1 cellular context compared by ENCODE assay signal in the genomic region with DNA sequence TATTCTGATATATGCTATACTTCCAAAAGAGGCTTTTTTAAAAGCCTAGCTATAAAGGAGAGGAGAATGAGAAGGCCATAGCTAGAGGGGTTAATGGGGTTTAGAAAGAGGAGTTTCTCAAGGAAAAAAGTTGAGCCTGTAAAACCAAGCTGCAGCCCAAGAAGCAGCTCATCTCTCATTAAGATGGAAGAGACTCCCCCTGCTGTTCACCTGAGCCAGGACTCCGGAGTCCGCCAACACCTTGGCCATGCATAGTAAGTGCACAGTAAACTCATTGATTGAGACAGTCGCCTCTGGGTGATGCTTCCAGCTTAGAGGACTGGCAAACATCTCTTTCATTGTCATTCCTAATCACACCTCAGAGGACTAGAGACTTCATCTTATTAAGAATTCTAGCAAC.
TF ChIP-seq lines count a peak whose summit lies in the region.

No MANE protein-coding gene starts in this region.

TF ChIP-seq in HCT116, 20 proteins besides CTCF, POLR2A, EP300 and RAD21 (continued from another document):
- TF ChIP-seq ZBTB33 (IDR thresholded peaks at IDR 0.05; ENCODE audit: extremely low read depth, insufficient replicate concordance, low read length) (no peak), EZH2 (IDR thresholded peaks at IDR 0.05) (no peak), FOSL1 (IDR thresholded peaks at IDR 0.05; ENCODE audit: low read depth) (no peak), MAX (IDR thresholded peaks at IDR 0.05) (no peak), EGR1 (IDR thresholded peaks at IDR 0.05; ENCODE audit: low read depth) (no peak), EZH2phosphoT487 (IDR thresholded peaks at IDR 0.05; ENCODE audit: borderline replicate concordance) (no peak)
- TF ChIP-seq, protein P1, sequence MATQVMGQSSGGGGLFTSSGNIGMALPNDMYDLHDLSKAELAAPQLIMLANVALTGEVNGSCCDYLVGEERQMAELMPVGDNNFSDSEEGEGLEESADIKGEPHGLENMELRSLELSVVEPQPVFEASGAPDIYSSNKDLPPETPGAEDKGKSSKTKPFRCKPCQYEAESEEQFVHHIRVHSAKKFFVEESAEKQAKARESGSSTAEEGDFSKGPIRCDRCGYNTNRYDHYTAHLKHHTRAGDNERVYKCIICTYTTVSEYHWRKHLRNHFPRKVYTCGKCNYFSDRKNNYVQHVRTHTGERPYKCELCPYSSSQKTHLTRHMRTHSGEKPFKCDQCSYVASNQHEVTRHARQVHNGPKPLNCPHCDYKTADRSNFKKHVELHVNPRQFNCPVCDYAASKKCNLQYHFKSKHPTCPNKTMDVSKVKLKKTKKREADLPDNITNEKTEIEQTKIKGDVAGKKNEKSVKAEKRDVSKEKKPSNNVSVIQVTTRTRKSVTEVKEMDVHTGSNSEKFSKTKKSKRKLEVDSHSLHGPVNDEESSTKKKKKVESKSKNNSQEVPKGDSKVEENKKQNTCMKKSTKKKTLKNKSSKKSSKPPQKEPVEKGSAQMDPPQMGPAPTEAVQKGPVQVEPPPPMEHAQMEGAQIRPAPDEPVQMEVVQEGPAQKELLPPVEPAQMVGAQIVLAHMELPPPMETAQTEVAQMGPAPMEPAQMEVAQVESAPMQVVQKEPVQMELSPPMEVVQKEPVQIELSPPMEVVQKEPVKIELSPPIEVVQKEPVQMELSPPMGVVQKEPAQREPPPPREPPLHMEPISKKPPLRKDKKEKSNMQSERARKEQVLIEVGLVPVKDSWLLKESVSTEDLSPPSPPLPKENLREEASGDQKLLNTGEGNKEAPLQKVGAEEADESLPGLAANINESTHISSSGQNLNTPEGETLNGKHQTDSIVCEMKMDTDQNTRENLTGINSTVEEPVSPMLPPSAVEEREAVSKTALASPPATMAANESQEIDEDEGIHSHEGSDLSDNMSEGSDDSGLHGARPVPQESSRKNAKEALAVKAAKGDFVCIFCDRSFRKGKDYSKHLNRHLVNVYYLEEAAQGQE (IDR thresholded peaks at IDR 0.05; ENCODE audit: low read depth) = no peak
